17 cellular contexts compared by ENCODE assay signal in genomic region chr12:47367912-47368537, GRCh38.
DNase-seq lines count a peak whose midpoint lies in the region; ATAC-seq and TF ChIP-seq lines count a peak whose summit lies in the region.
"Had no signal": no experiment of that assay in that cellular context is flagged by ENCODE, and none has a peak within 500 bp of the region (broad histone marks: within the 10 kb centered on the region; RNA-seq: fewer than 3 reads in every experiment).

No MANE protein-coding gene starts in this region.

- no peak overlapping the region for H3K4me3 Mint-ChIP-seq in activated CD4-positive, alpha-beta T cell treated with anti-CD3 and anti-CD28 coated beads, Interleukin-2, amount 10 ng/mL, durations not matched to agents 24 days and 14 days

- H3K27me3 Mint-ChIP-seq in activated CD4-positive, alpha-beta T cell treated with anti-CD3 and anti-CD28 coated beads, Interleukin-2, amount 10 ng/mL, durations not matched to agents 24 days and 14 days = no peaks in the 10 kb centered on the region

- H3K27ac ChIP-seq in MM.1S (ENCODE audit: low read length) = no peak overlapping the region
- no peak overlapping the region for H3K27ac ChIP-seq in tibial artery

- H3F3A ChIP-seq in MM.1S (ENCODE audit: insufficient read depth, low read length) = no peaks in the 10 kb centered on the region

- TF ChIP-seq CTCF in MM.1S (IDR thresholded peaks at IDR 0.05; ENCODE audit: low read length) (no peak), tibial artery (IDR thresholded peaks at IDR 0.05) (no peak)

- peaks cover 9% of the 10 kb centered on the region for H3K4me1 Mint-ChIP-seq in activated CD4-positive, alpha-beta T cell treated with anti-CD3 and anti-CD28 coated beads, Interleukin-2, amount 10 ng/mL, durations not matched to agents 24 days and 14 days

- peak; percentile 26 for ATAC-seq in stimulated activated naive CD8-positive, alpha-beta T cell treated with anti-CD3 and anti-CD28 coated beads, Interleukin-15, Interleukin-2, amounts not matched to agents 100 U/mL and 50 U/mL, for 24 hours
- ATAC-seq: Panc1, Right ventricle myocardium inferior had no signal

- H3K9me3 Mint-ChIP-seq in activated CD4-positive, alpha-beta T cell treated with anti-CD3 and anti-CD28 coated beads, Interleukin-2, amount 10 ng/mL, durations not matched to agents 24 days and 14 days = peaks cover 4% of the 10 kb centered on the region

- no peak overlapping the region for H3K27ac Mint-ChIP-seq in activated CD4-positive, alpha-beta T cell treated with anti-CD3 and anti-CD28 coated beads, Interleukin-2, amount 10 ng/mL, durations not matched to agents 24 days and 14 days

- no peak overlapping the region for H3K4me3 ChIP-seq in MM.1S (ENCODE audit: low read length)
- H3K4me3 ChIP-seq in tibial artery = no peak overlapping the region

- H3K27me3 ChIP-seq in MM.1S (replicated peaks; ENCODE audit: insufficient read depth, low read length) (no peaks in the 10 kb centered on the region), tibial artery (no peaks in the 10 kb centered on the region)

- H3K9me2 ChIP-seq in MM.1S (replicated peaks; ENCODE audit: insufficient read depth, low read length) = no peaks in the 10 kb centered on the region

- H3K9ac ChIP-seq in MM.1S (ENCODE audit: low read length) = no peak overlapping the region

- peaks cover 30% of the 10 kb centered on the region for H3K36me3 Mint-ChIP-seq in activated CD4-positive, alpha-beta T cell treated with anti-CD3 and anti-CD28 coated beads, Interleukin-2, amount 10 ng/mL, durations not matched to agents 24 days and 14 days (ENCODE audit: low read depth)

- no peak overlapping the region for H2AFZ ChIP-seq in MM.1S (ENCODE audit: low read length)

- peak; percentile 58 for DNase-seq in activated CD4-positive, alpha-beta T cell treated with anti-CD3 and anti-CD28 coated beads, Interleukin-2, amount 10 ng/mL, durations not matched to agents 24 days and 14 days
- no peak for DNase-seq in activated CD4-positive, alpha-beta T cell treated with anti-CD3 and anti-CD28 coated beads, Interleukin-2, amount 50 U/mL, for 4 hours
- DNase-seq in MM.1S (peak; percentile 21), cerebellar cortex (ENCODE audit: low spot score) (peak; percentile 16), NCI-H510A (lab: John Stamatoyannopoulos, UW) (no peak), NCI-H69 (lab: John Stamatoyannopoulos, UW) (no peak), tibial artery (no peak)
- no peak for DNase-seq in stimulated activated naive CD8-positive, alpha-beta T cell treated with anti-CD3 and anti-CD28 coated beads, Interleukin-15, Interleukin-2, amounts not matched to agents 100 U/mL and 50 U/mL, for 24 hours
- DNase-seq: 8988T, DMS53, GOT3, KG1, NCI-H1092, NCI-H345, NCI-H748 treated with DMSO at 0.1 percent for 48 hours had no signal

- intact Hi-C loops in activated CD4-positive, alpha-beta T cell treated with anti-CD3 and anti-CD28 coated beads, Interleukin-2, amount 10 ng/mL, durations not matched to agents 24 days and 14 days (cut with micrococcal nuclease) = loop anchor here (10.0 kb wide), 2 partner anchors 337 to 1373 kb away; partner anchors contain the start of genes RPAP3 and SCAF11
- intact Hi-C loops in tibial artery (cut with DNase I; ENCODE audit: low total_unique reads) = no loop called here

- H3K9me3 ChIP-seq in MM.1S (replicated peaks; ENCODE audit: insufficient read depth, low read length) (no peaks in the 10 kb centered on the region), tibial artery (no peaks in the 10 kb centered on the region)

- H4K20me1 ChIP-seq in MM.1S (ENCODE audit: insufficient read depth, low read length) = no peaks in the 10 kb centered on the region

- no peaks in the 10 kb centered on the region for H3K36me3 ChIP-seq in MM.1S (replicated peaks; ENCODE audit: insufficient read depth, low read length)
- H3K36me3 ChIP-seq in tibial artery = no peaks in the 10 kb centered on the region

- peaks cover 4% of the 10 kb centered on the region; the same call in 1 of the 2 replicates for H3K4me1 ChIP-seq in MM.1S (ENCODE audit: low read length)
- no peaks in the 10 kb centered on the region for H3K4me1 ChIP-seq in tibial artery

- no peak overlapping the region for H3K4me2 ChIP-seq in MM.1S (ENCODE audit: low read depth, low read length)

- H3K79me2 ChIP-seq in MM.1S (ENCODE audit: low read length) = no peaks in the 10 kb centered on the region

Comparison
In these comparisons a context has a peak if more than half of its experiments do, and no peak if none do; other contexts are left out.
1. DNase-seq: peak in activated CD4-positive, alpha-beta T cell treated with anti-CD3 and anti-CD28 coated beads, Interleukin-2, amount 10 ng/mL, durations not matched to agents 24 days and 14 days (single experiment), MM.1S (single experiment) and cerebellar cortex (single experiment); none in activated CD4-positive, alpha-beta T cell treated with anti-CD3 and anti-CD28 coated beads, Interleukin-2, amount 50 U/mL, for 4 hours (0 of 2), stimulated activated naive CD8-positive, alpha-beta T cell treated with anti-CD3 and anti-CD28 coated beads, Interleukin-15, Interleukin-2, amounts not matched to agents 100 U/mL and 50 U/mL, for 24 hours (single experiment), NCI-H510A (single experiment), NCI-H69 (single experiment) and tibial artery (0 of 2).